ENCODE assay signal across 1 cellular context in genomic region chr4:84706286-84706685, GRCh38.
TF ChIP-seq lines count a peak whose summit lies in the region.

No MANE protein-coding gene starts in this region.

TF ChIP-seq in HepG2, 621 proteins besides CTCF, POLR2A, EP300 and RAD21 (continued from another document):
- TF ChIP-seq, protein P1, sequence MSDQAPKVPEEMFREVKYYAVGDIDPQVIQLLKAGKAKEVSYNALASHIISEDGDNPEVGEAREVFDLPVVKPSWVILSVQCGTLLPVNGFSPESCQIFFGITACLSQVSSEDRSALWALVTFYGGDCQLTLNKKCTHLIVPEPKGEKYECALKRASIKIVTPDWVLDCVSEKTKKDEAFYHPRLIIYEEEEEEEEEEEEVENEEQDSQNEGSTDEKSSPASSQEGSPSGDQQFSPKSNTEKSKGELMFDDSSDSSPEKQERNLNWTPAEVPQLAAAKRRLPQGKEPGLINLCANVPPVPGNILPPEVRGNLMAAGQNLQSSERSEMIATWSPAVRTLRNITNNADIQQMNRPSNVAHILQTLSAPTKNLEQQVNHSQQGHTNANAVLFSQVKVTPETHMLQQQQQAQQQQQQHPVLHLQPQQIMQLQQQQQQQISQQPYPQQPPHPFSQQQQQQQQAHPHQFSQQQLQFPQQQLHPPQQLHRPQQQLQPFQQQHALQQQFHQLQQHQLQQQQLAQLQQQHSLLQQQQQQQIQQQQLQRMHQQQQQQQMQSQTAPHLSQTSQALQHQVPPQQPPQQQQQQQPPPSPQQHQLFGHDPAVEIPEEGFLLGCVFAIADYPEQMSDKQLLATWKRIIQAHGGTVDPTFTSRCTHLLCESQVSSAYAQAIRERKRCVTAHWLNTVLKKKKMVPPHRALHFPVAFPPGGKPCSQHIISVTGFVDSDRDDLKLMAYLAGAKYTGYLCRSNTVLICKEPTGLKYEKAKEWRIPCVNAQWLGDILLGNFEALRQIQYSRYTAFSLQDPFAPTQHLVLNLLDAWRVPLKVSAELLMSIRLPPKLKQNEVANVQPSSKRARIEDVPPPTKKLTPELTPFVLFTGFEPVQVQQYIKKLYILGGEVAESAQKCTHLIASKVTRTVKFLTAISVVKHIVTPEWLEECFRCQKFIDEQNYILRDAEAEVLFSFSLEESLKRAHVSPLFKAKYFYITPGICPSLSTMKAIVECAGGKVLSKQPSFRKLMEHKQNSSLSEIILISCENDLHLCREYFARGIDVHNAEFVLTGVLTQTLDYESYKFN (CRISPR knock-in tag; conservative IDR thresholded peaks at IDR 0.05): no peak
- no peak for TF ChIP-seq ZNF451 (CRISPR knock-in tag; IDR thresholded peaks at IDR 0.05)
- TF ChIP-seq ZNF263 (CRISPR knock-in tag; IDR thresholded peaks at IDR 0.05): no peak
- TF ChIP-seq, protein P2, sequence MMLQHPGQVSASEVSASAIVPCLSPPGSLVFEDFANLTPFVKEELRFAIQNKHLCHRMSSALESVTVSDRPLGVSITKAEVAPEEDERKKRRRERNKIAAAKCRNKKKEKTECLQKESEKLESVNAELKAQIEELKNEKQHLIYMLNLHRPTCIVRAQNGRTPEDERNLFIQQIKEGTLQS (CRISPR knock-in tag; IDR thresholded peaks at IDR 0.05): no peak
- peak; percentile 56; the same call in 1 of the 2 replicates for TF ChIP-seq NR2F2 (IDR thresholded peaks at IDR 0.05; ENCODE audit: borderline replicate concordance, low read depth)
- TF ChIP-seq PBX3 (CRISPR knock-in tag; IDR thresholded peaks at IDR 0.05; ENCODE audit: borderline replicate concordance): no peak
TF ChIP-seq in HepG2: peak in this region for 14.
